Comparison of ENCODE assay signal across 18 cellular contexts in the genomic region with DNA sequence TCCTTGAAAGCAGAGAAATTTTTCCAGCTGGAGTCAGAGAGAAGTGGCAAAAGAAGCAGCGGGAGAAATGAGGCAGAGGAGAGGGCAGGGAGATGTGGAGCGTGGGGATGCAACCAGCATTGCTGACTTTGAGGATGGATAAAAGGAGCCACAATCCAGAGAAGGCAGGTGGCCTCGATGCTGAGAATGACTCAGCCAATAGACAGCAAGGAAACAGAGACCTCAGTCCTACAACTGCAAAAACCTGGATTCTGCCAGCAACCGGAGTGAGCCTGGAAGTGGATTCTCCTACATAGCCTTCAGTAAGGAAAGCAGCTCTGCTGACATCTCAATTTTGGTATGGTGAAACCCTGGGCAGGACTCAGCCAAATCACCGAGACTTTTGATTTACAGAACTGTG.
DNase-seq lines count a peak whose midpoint lies in the region; ATAC-seq and TF ChIP-seq lines count a peak whose summit lies in the region.
"Had no signal": no experiment of that assay in that cellular context is flagged by ENCODE, and none has a peak within 500 bp of the region (broad histone marks: within the 10 kb centered on the region; RNA-seq: fewer than 3 reads in every experiment).

No MANE protein-coding gene starts in this region.

- DNase-seq in A172 (ENCODE audit: low spot score) = peak; percentile 10
- peak; percentile 32 for DNase-seq in DMS53 treated with DMSO at 0.1 percent for 48 hours (lab: John Stamatoyannopoulos, UW; ENCODE audit: unreplicated experiment)
- peak; percentile 19 for DNase-seq in WERI-Rb-1
- DNase-seq in iPS DF 4.7 (ENCODE audit: extremely low read depth, low spot score) = peak; percentile 9
- no peak for DNase-seq in NK-92 (lab: John Stamatoyannopoulos, UW; ENCODE audit: unreplicated experiment)
- DNase-seq in head of caudate nucleus = no peak
- DNase-seq: ACHN; CD4-positive, alpha-beta T cell; GOT3; HFFc6; MG63; NCI-H1105 treated with DMSO at 0.1 percent for 48 hours; NCI-H187; NCI-H524 treated with DMSO at 0.1 percent for 48 hours; PC-9; T-helper 1 cell had no signal

- H3K27me3 ChIP-seq in WERI-Rb-1 (ENCODE audit: insufficient read depth, low read depth, severe bottlenecking) = no peaks in the 10 kb centered on the region
- H3K27me3 ChIP-seq: MG63 had no signal

- no peaks in the 10 kb centered on the region for H3K9me3 ChIP-seq in WERI-Rb-1 (ENCODE audit: severe bottlenecking)
- H3K9me3 ChIP-seq: MG63 had no signal

- H3K4me3 ChIP-seq in WERI-Rb-1 (ENCODE audit: low read depth, low read length) = no peak overlapping the region
- H3K4me3 ChIP-seq: GM12878, MG63, PC-9 had no signal

- no peaks in the 10 kb centered on the region for H3K36me3 ChIP-seq in WERI-Rb-1
- H3K36me3 ChIP-seq: MG63 had no signal

- no peak for TF ChIP-seq CTCF in WERI-Rb-1 (IDR thresholded peaks at IDR 0.05; ENCODE audit: low read depth, low read length)

- no peak for ATAC-seq in GM18870 (IDR thresholded peaks at IDR 0.05; ENCODE audit: unreplicated experiment)
- ATAC-seq: GM12878 had no signal

- intact Hi-C loops in head of caudate nucleus (cut with DNase I) = loop anchor here (10.0 kb wide), 1 partner anchor 53 kb away; no protein-coding TSS in a partner anchor

- no peak overlapping the region for H3K27ac ChIP-seq in WERI-Rb-1
- H3K27ac ChIP-seq: PC-9 had no signal

Comparison
In these comparisons a context has a peak if more than half of its experiments do, and no peak if none do; other contexts are left out.
1. DNase-seq: peak in A172 (single experiment), DMS53 treated with DMSO at 0.1 percent for 48 hours (single experiment), WERI-Rb-1 (single experiment) and iPS DF 4.7 (single experiment); none in NK-92 (single experiment) and head of caudate nucleus (0 of 42).